ENCODE assay signal across 11 cellular contexts in genomic region chr2:216849987-216850386, GRCh38. TPM values are rescaled to one million over a fixed set of nuclear protein-coding genes. Genes with fewer than 3 reads are reported as not detected.
A peak's percentile ranks its signal among the peaks of the same experiment; 100 is the strongest.
DNase-seq lines count a peak whose midpoint lies in the region; ATAC-seq, FAIRE-seq and TF ChIP-seq lines count a peak whose summit lies in the region.
"Had no signal": no experiment of that assay in that cellular context is flagged by ENCODE, and none has a peak within 500 bp of the region (broad histone marks: within the 10 kb centered on the region; RNA-seq: fewer than 3 reads in every experiment).

No MANE protein-coding gene starts in this region.

- peak overlapping the region; percentile 44 for H3K27ac Mint-ChIP-seq in activated CD4-positive, alpha-beta T cell treated with anti-CD3 and anti-CD28 coated beads, Interleukin-2, amount 10 ng/mL, durations not matched to agents 7 days and 5 days
- H3K27ac Mint-ChIP-seq in stimulated activated effector memory CD8-positive, alpha-beta T cell treated with anti-CD3 and anti-CD28 coated beads, Interleukin-12 subunit alpha, Interleukin-12 subunit beta, amount 100 ng/mL, for 72 hours = no peak overlapping the region

- 28 to 37% (median 31%) methylated on average over 10 of the region's 10 CpGs for WGBS in heart left ventricle, 4 donors

- peaks cover 16% of the 10 kb centered on the region for H3K4me1 Mint-ChIP-seq in activated CD4-positive, alpha-beta T cell treated with anti-CD3 and anti-CD28 coated beads, Interleukin-2, amount 10 ng/mL, durations not matched to agents 7 days and 5 days
- H3K4me1 Mint-ChIP-seq in stimulated activated effector memory CD8-positive, alpha-beta T cell treated with anti-CD3 and anti-CD28 coated beads, Interleukin-12 subunit alpha, Interleukin-12 subunit beta, amount 100 ng/mL, for 72 hours = no peaks in the 10 kb centered on the region

- peak; percentile 57 to 93 (median 90) for ATAC-seq in heart left ventricle
- ATAC-seq in stimulated activated effector memory CD8-positive, alpha-beta T cell treated with anti-CD3 and anti-CD28 coated beads, Interleukin-12 subunit alpha, Interleukin-12 subunit beta, amount 100 ng/mL, for 72 hours = no peak
- ATAC-seq in GM21447 (IDR thresholded peaks at IDR 0.05; ENCODE audit: unreplicated experiment) = no peak
- ATAC-seq in GM19035 (IDR thresholded peaks at IDR 0.05; ENCODE audit: unreplicated experiment) = no peak

- intact Hi-C loops in heart left ventricle (cut with DNase I) = loop anchor here in 2 of 10 donors (10.0 kb wide), 3 partner anchors 75 to 215 kb away; partner anchors contain the start of gene IGFBP5 (in 1 of the 2)

- POLR2A ChIA-PET in activated CD4-positive, alpha-beta T cell treated with anti-CD3 and anti-CD28 coated beads, Interleukin-2, amount 10 ng/mL, durations not matched to agents 7 days and 5 days (lab: Charles Lee) = no interaction called here

- no peaks in the 10 kb centered on the region for H3K9me3 Mint-ChIP-seq in activated CD4-positive, alpha-beta T cell treated with anti-CD3 and anti-CD28 coated beads, Interleukin-2, amount 10 ng/mL, durations not matched to agents 7 days and 5 days
- H3K9me3 Mint-ChIP-seq in stimulated activated effector memory CD8-positive, alpha-beta T cell treated with anti-CD3 and anti-CD28 coated beads, Interleukin-12 subunit alpha, Interleukin-12 subunit beta, amount 100 ng/mL, for 72 hours = peaks cover under 1% of the 10 kb centered on the region

- no peaks in the 10 kb centered on the region for H3K36me3 Mint-ChIP-seq in activated CD4-positive, alpha-beta T cell treated with anti-CD3 and anti-CD28 coated beads, Interleukin-2, amount 10 ng/mL, durations not matched to agents 7 days and 5 days (ENCODE audit: low read depth)
- no peaks in the 10 kb centered on the region for H3K36me3 Mint-ChIP-seq in stimulated activated effector memory CD8-positive, alpha-beta T cell treated with anti-CD3 and anti-CD28 coated beads, Interleukin-12 subunit alpha, Interleukin-12 subunit beta, amount 100 ng/mL, for 72 hours

- DNase-seq in NCI-H2029 (lab: John Stamatoyannopoulos, UW) (peak; percentile 74), heart left ventricle (peak; percentile 66 to 82 (median 81)), H54 (ENCODE audit: insufficient read length, low spot score) (no peak)
- peak; percentile 7 for DNase-seq in activated CD4-positive, alpha-beta T cell treated with anti-CD3 and anti-CD28 coated beads, Interleukin-2, amount 10 ng/mL, durations not matched to agents 7 days and 5 days
- peak; percentile 49 for DNase-seq in stimulated activated CD4-positive, alpha-beta T cell treated with anti-CD3 and anti-CD28 coated beads, Interleukin-15, amount 100 ng/mL, for 24 hours
- no peak for DNase-seq in stimulated activated effector memory CD8-positive, alpha-beta T cell treated with anti-CD3 and anti-CD28 coated beads, Interleukin-12 subunit alpha, Interleukin-12 subunit beta, amount 100 ng/mL, for 72 hours (ENCODE audit: low spot score in 2 of 2)

- no peaks in the 10 kb centered on the region for H3K27me3 ChIP-seq in heart left ventricle

- TF ChIP-seq CTCF in heart left ventricle (IDR thresholded peaks at IDR 0.05) = no peak

- H3K4me3 Mint-ChIP-seq in activated CD4-positive, alpha-beta T cell treated with anti-CD3 and anti-CD28 coated beads, Interleukin-2, amount 10 ng/mL, durations not matched to agents 7 days and 5 days = no peak overlapping the region
- no peak overlapping the region for H3K4me3 Mint-ChIP-seq in stimulated activated effector memory CD8-positive, alpha-beta T cell treated with anti-CD3 and anti-CD28 coated beads, Interleukin-12 subunit alpha, Interleukin-12 subunit beta, amount 100 ng/mL, for 72 hours

- H3K36me3 ChIP-seq in heart left ventricle = no peaks in the 10 kb centered on the region

- no peak for TF ChIP-seq POLR2A in heart left ventricle (IDR thresholded peaks at IDR 0.05)
- TF ChIP-seq POLR2A in H54 (IDR thresholded peaks at IDR 0.05; ENCODE audit: low read depth, low read length) = no peak

- no peak overlapping the region for H3K4me3 ChIP-seq in heart left ventricle

- CTCF ChIA-PET in activated CD4-positive, alpha-beta T cell treated with anti-CD3 and anti-CD28 coated beads, Interleukin-2, amount 10 ng/mL, durations not matched to agents 7 days and 5 days (lab: Charles Lee) = interaction anchor here (1.1 kb wide), 1 partner anchor 311 kb away, joined by 3 read pairs; no protein-coding TSS in a partner anchor

- FAIRE-seq in H54 (lab: Jason Lieb, UNC) = no peak

- H3K27ac ChIP-seq in heart left ventricle = peak overlapping the region in 3 of 12 donors; percentile 2 to 46 (median 4)
- H3K27ac ChIP-seq: VCaP had no signal

- H3K4me1 ChIP-seq in heart left ventricle = peaks cover 0 to 33% (median 13%) of the 10 kb centered on the region in 12 donors

- H3K9me3 ChIP-seq in heart left ventricle = peaks cover 0 to under 1% (median 0%) of the 10 kb centered on the region in 12 donors

- peaks cover 5% of the 10 kb centered on the region for H3K27me3 Mint-ChIP-seq in activated CD4-positive, alpha-beta T cell treated with anti-CD3 and anti-CD28 coated beads, Interleukin-2, amount 10 ng/mL, durations not matched to agents 7 days and 5 days

RNA-seq across cellular contexts. Expression of gene TNP1, which starts 9.9 kb away (rescaled TPM):
- total RNA-seq in activated CD4-positive, alpha-beta T cell treated with anti-CD3 and anti-CD28 coated beads, Interleukin-2, amount 10 ng/mL, durations not matched to agents 7 days and 5 days = not detected
- not detected for total RNA-seq in heart left ventricle
- polyA plus RNA-seq in heart left ventricle = not detected
- total RNA-seq: H4, mononuclear cell had no signal

Comparison
In these comparisons a context has a peak if more than half of its experiments do, and no peak if none do; other contexts are left out.
1. DNase-seq: peak in NCI-H2029 (single experiment), activated CD4-positive, alpha-beta T cell treated with anti-CD3 and anti-CD28 coated beads, Interleukin-2, amount 10 ng/mL, durations not matched to agents 7 days and 5 days (single experiment), heart left ventricle (5 of 5) and stimulated activated CD4-positive, alpha-beta T cell treated with anti-CD3 and anti-CD28 coated beads, Interleukin-15, amount 100 ng/mL, for 24 hours (single experiment); none in stimulated activated effector memory CD8-positive, alpha-beta T cell treated with anti-CD3 and anti-CD28 coated beads, Interleukin-12 subunit alpha, Interleukin-12 subunit beta, amount 100 ng/mL, for 72 hours (0 of 2) and H54 (single experiment).
2. ATAC-seq: peak in heart left ventricle (4 of 4); none in stimulated activated effector memory CD8-positive, alpha-beta T cell treated with anti-CD3 and anti-CD28 coated beads, Interleukin-12 subunit alpha, Interleukin-12 subunit beta, amount 100 ng/mL, for 72 hours (single experiment), GM21447 (single experiment) and GM19035 (single experiment).